ENCODE assay signal across 23 cellular contexts in the genomic region with DNA sequence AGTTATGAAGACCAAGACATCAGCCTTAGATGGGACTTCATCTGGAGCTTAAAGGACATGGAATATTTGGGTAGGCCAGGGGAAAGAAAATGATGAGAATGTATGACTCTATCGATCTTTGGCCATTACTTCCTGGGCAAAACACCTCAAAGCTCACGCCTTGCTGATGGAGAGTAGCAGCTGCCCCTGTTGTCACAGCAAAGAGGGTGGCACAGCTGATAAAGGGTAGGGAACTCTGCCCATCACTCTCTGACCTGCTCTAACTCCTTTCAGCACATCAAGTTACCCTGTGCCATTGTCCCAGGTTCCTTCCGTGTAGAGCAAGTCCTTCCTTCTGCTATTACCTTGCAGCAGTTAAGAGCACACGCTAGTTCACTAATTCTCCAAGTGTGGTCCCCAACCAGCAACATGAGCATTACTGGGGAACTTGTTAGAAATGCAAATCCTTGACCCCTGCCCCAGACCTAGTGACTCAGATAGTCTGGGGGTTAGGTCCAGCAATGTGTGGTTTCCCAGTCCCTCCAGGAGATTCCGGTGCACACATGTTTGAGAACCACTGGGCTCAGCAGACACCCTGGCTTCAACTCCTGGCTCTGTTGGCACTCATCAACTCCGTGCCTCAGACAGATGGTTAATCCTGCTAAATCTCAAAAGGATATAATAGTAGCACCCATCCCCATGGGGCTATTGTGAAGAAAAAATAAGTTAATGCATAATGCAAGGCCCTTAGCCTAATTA.
DNase-seq lines count a peak whose midpoint lies in the region; FAIRE-seq and TF ChIP-seq lines count a peak whose summit lies in the region.
"Had no signal": no experiment of that assay in that cellular context is flagged by ENCODE, and none has a peak within 500 bp of the region (broad histone marks: within the 10 kb centered on the region; RNA-seq: fewer than 3 reads in every experiment).

No MANE protein-coding gene starts in this region.

- no peaks in the 10 kb centered on the region for H3K79me1 ChIP-seq in H1 (ENCODE audit: low read depth, low read length)
- H3K79me1 ChIP-seq in mesenchymal stem cell (replicated peaks; ENCODE audit: low read length, poor library complexity, severe bottlenecking), result no peaks in the 10 kb centered on the region

- H3K36me3 ChIP-seq in H1 (ENCODE audit: control insufficient read depth in 2 of 4, insufficient read depth in 4 of 4, low read length in 3 of 4), result no peaks in the 10 kb centered on the region
- H3K36me3 ChIP-seq in mesenchymal stem cell (ENCODE audit: control insufficient read depth in 1 of 2, insufficient read depth in 2 of 2, low read depth in 1 of 2, low read length in 2 of 2), result no peaks in the 10 kb centered on the region
- H3K36me3 ChIP-seq in adrenal gland (replicated peaks in 1 of 2), result no peaks in the 10 kb centered on the region
- H3K36me3 ChIP-seq: vagina had no signal

- no peaks in the 10 kb centered on the region for H3K27me3 Mint-ChIP-seq in activated T-cell treated with anti-CD3 and anti-CD28 coated beads, Interleukin-2, amount 50 U/mL, for 24 hours
- H3K27me3 Mint-ChIP-seq: activated naive CD8-positive, alpha-beta T cell treated with anti-CD3 and anti-CD28 coated beads, Interleukin-2, amount 50 U/mL, for 24 hours; activated T-helper 17 cell treated with anti-CD3 and anti-CD28 coated beads, Interleukin-2, amount 50 U/mL, for 72 hours; CD8-positive, alpha-beta memory T cell had no signal

- intact Hi-C loops in adrenal gland (cut with DNase I), result loop anchor here in 1 of 2 donors (10.0 kb wide), 1 partner anchor 222 kb away; no protein-coding TSS in a partner anchor

- H3K23me2 ChIP-seq in H1 (ENCODE audit: low read depth, low read length), result no peaks in the 10 kb centered on the region

- TF ChIP-seq EP300 in H1 (IDR thresholded peaks at IDR 0.05; ENCODE audit: borderline replicate concordance in 1 of 2, low read depth in 2 of 2, low read length in 2 of 2), result no peak

- H2BK120ac ChIP-seq in H1 (replicated peaks; ENCODE audit: low read depth, low read length), result no peak overlapping the region
- H2BK120ac ChIP-seq in mesenchymal stem cell (ENCODE audit: low read depth, low read length), result no peak overlapping the region

- H3K4me2 ChIP-seq in H1 (ENCODE audit: insufficient read depth in 1 of 2, low read depth in 2 of 2, low read length in 2 of 2), result no peak overlapping the region
- no peak overlapping the region for H3K4me2 ChIP-seq in mesenchymal stem cell (ENCODE audit: low read length, poor library complexity, severe bottlenecking)

- H4K20me1 ChIP-seq in H1 (replicated peaks in 1 of 2; ENCODE audit: control insufficient read depth in 1 of 2, insufficient read depth in 2 of 2, low read length in 2 of 2), result no peaks in the 10 kb centered on the region

- no peak overlapping the region for H3K23ac ChIP-seq in H1 (ENCODE audit: insufficient read length)
- no peak overlapping the region for H3K23ac ChIP-seq in mesenchymal stem cell (ENCODE audit: low read length in 2 of 2)

- peak; percentile 34 for DNase-seq in D721Med (ENCODE audit: insufficient read length, low spot score)
- DNase-seq in M059J (ENCODE audit: low read depth), result peak; percentile 84
- no peak for DNase-seq in H1 (ENCODE audit: low read depth in 1 of 2, low spot score in 2 of 2)
- DNase-seq in mesenchymal stem cell, result peak; percentile 64
- no peak for DNase-seq in activated T-cell treated with anti-CD3 and anti-CD28 coated beads, Interleukin-2, amount 50 U/mL, for 24 hours
- DNase-seq in adrenal gland, result no peak
- no peak for DNase-seq in activated naive CD4-positive, alpha-beta T cell treated with Interleukin-2 at 50 U/mL for 16 hours
- no peak for DNase-seq in NCI-H345 treated with DMSO at 0.1 percent for 48 hours (lab: John Stamatoyannopoulos, UW; ENCODE audit: unreplicated experiment)
- DNase-seq: activated naive CD8-positive, alpha-beta T cell treated with anti-CD3 and anti-CD28 coated beads, Interleukin-2, amount 50 U/mL, for 24 hours; CD8-positive, alpha-beta memory T cell; central memory CD4-positive, alpha-beta T cell; erythroblast; glutamatergic neuron; GOT3; MV-4-11; NCI-H1694 treated with DMSO at 0.1 percent for 48 hours; NCI-H345; NK-92 treated with Interleukin-12 subunit alpha and Interleukin-12 subunit beta, amount 100 ng/mL, for 24 hours; occipital lobe; retina; T1000 had no signal

- H3K18ac ChIP-seq in H1 (ENCODE audit: extremely low read depth, low read length), result no peak overlapping the region
- peak overlapping the region in 1 of 2 experiments; percentile 59 for H3K18ac ChIP-seq in mesenchymal stem cell (ENCODE audit: low read depth in 1 of 2, low read length in 2 of 2)

- H3K4me3 Mint-ChIP-seq in activated T-cell treated with anti-CD3 and anti-CD28 coated beads, Interleukin-2, amount 50 U/mL, for 24 hours, result no peak overlapping the region
- H3K4me3 Mint-ChIP-seq: activated naive CD8-positive, alpha-beta T cell treated with anti-CD3 and anti-CD28 coated beads, Interleukin-2, amount 50 U/mL, for 24 hours; activated T-helper 17 cell treated with anti-CD3 and anti-CD28 coated beads, Interleukin-2, amount 50 U/mL, for 72 hours; CD8-positive, alpha-beta memory T cell had no signal

- no peak overlapping the region for H3K56ac ChIP-seq in H1 (replicated peaks; ENCODE audit: insufficient read length, low read depth, low read length)

- TF ChIP-seq RAD21 in H1 (IDR thresholded peaks at IDR 0.05 in 1 of 2, conservative IDR thresholded peaks at IDR 0.05 in 1 of 2; ENCODE audit: low read depth in 2 of 2, low read length in 2 of 2), result no peak

- no peak overlapping the region for H3K14ac ChIP-seq in H1 (ENCODE audit: insufficient read length)
- H3K14ac ChIP-seq in mesenchymal stem cell (ENCODE audit: low read length in 2 of 2), result no peak overlapping the region

- H2BK5ac ChIP-seq in H1 (ENCODE audit: low read depth, low read length) (no peak overlapping the region), mesenchymal stem cell (ENCODE audit: low read depth, low read length, poor library complexity, severe bottlenecking) (no peak overlapping the region)

- TF ChIP-seq CTCF in D721Med (IDR thresholded peaks at IDR 0.05; ENCODE audit: insufficient read depth, missing control alignments), result no peak
- TF ChIP-seq CTCF in H1 (IDR thresholded peaks at IDR 0.05; ENCODE audit: control extremely low read depth in 1 of 3, insufficient read depth in 1 of 3, low read depth in 1 of 3, low read length in 3 of 3), result no peak
- no peak for TF ChIP-seq CTCF in adrenal gland (IDR thresholded peaks at IDR 0.05)

- no peak overlapping the region for H2BK20ac ChIP-seq in H1 (ENCODE audit: low read length)

- H2AK5ac ChIP-seq in H1 (ENCODE audit: low read depth, low read length), result no peak overlapping the region
- H2AK5ac ChIP-seq in mesenchymal stem cell (ENCODE audit: low read length, severe bottlenecking), result no peak overlapping the region

- no peak overlapping the region for H2BK12ac ChIP-seq in H1 (ENCODE audit: low read depth, low read length)
- H2BK12ac ChIP-seq in mesenchymal stem cell (ENCODE audit: low read length in 2 of 2), result no peak overlapping the region

- CTCF ChIA-PET in H1 (lab: Charles Lee; ENCODE audit: partially characterized antibody), result interaction anchor here (0.7 to 1.3 kb wide), 2 partner anchors 35 to 261 kb away, joined by 3 read pairs; no protein-coding TSS in a partner anchor

- no peak overlapping the region for H3K27ac Mint-ChIP-seq in activated T-cell treated with anti-CD3 and anti-CD28 coated beads, Interleukin-2, amount 50 U/mL, for 24 hours
- H3K27ac Mint-ChIP-seq: activated naive CD8-positive, alpha-beta T cell treated with anti-CD3 and anti-CD28 coated beads, Interleukin-2, amount 50 U/mL, for 24 hours; activated T-helper 17 cell treated with anti-CD3 and anti-CD28 coated beads, Interleukin-2, amount 50 U/mL, for 72 hours; CD8-positive, alpha-beta memory T cell had no signal

- peaks cover 3% of the 10 kb centered on the region for H3K4me1 Mint-ChIP-seq in activated T-cell treated with anti-CD3 and anti-CD28 coated beads, Interleukin-2, amount 50 U/mL, for 24 hours (ENCODE audit: low read depth)
- H3K4me1 Mint-ChIP-seq: activated T-helper 17 cell treated with anti-CD3 and anti-CD28 coated beads, Interleukin-2, amount 50 U/mL, for 72 hours; CD8-positive, alpha-beta memory T cell had no signal

- no peak overlapping the region for H3K4ac ChIP-seq in H1 (replicated peaks; ENCODE audit: insufficient read length, low read depth, low read length)
- H3K4ac ChIP-seq in mesenchymal stem cell (ENCODE audit: low read depth in 1 of 2, low read length in 2 of 2), result no peak overlapping the region

- H4K91ac ChIP-seq in H1 (replicated peaks; ENCODE audit: insufficient read length, low read length), result no peak overlapping the region
- H4K91ac ChIP-seq in mesenchymal stem cell (ENCODE audit: low read length), result no peak overlapping the region

- no peak overlapping the region for H2AFZ ChIP-seq in H1 (ENCODE audit: low read length)
- H2AFZ ChIP-seq in mesenchymal stem cell (ENCODE audit: low read depth, low read length), result no peak overlapping the region

- no peaks in the 10 kb centered on the region for H3K27me3 ChIP-seq in H1 (replicated peaks in 1 of 4; ENCODE audit: control insufficient read depth in 3 of 4, extremely low read depth in 1 of 4, insufficient read depth in 3 of 4, low read length in 3 of 4)
- H3K27me3 ChIP-seq in mesenchymal stem cell (ENCODE audit: control insufficient read depth in 1 of 2, insufficient read depth in 1 of 2, low read length in 2 of 2), result no peaks in the 10 kb centered on the region
- no peaks in the 10 kb centered on the region for H3K27me3 ChIP-seq in adrenal gland
- H3K27me3 ChIP-seq: vagina had no signal

- H4K5ac ChIP-seq in H1 (ENCODE audit: insufficient read length, low read depth, low read length), result no peak overlapping the region

- H2BK15ac ChIP-seq in H1 (ENCODE audit: low read length) (0 out of 2 replicates have a peak overlapping the region, but pooled peaks have one; percentile 22), mesenchymal stem cell (ENCODE audit: low read depth, poor library complexity, severe bottlenecking) (no peak overlapping the region)

- H3K4me1 ChIP-seq in H1 (replicated peaks in 1 of 4; ENCODE audit: control insufficient read depth in 3 of 4, insufficient read depth in 4 of 4, low read length in 3 of 4), result peaks cover 0 to 3% (median under 1%) of the 10 kb centered on the region in 4 experiments; a peak in 3 of 7 replicates
- peaks cover 4% of the 10 kb centered on the region for H3K4me1 ChIP-seq in mesenchymal stem cell (ENCODE audit: control insufficient read depth, insufficient read depth, low read depth, low read length)
- H3K4me1 ChIP-seq in adrenal gland (replicated peaks in 1 of 2), result peaks cover 0 to 12% of the 10 kb centered on the region in 2 donors
- H3K4me1 ChIP-seq: vagina had no signal

- no peak for FAIRE-seq in D721Med (lab: Jason Lieb, UNC)
- FAIRE-seq in H1 (lab: Jason Lieb, UNC), result no peak

- no peak overlapping the region for H3K4me3 ChIP-seq in H1 (ENCODE audit: extremely low read depth in 1 of 4, insufficient read depth in 2 of 4, low read depth in 3 of 4, low read length in 4 of 4)
- H3K4me3 ChIP-seq in mesenchymal stem cell (ENCODE audit: insufficient read depth in 1 of 2, low read depth in 1 of 2, low read length in 2 of 2), result no peak overlapping the region
- no peak overlapping the region for H3K4me3 ChIP-seq in adrenal gland
- H3K4me3 ChIP-seq: vagina had no signal

- H3K9me3 ChIP-seq in H1 (ENCODE audit: insufficient read depth in 2 of 2, low read depth in 1 of 2, low read length in 1 of 2) (no peaks in the 10 kb centered on the region), mesenchymal stem cell (ENCODE audit: control insufficient read depth, low read length) (no peaks in the 10 kb centered on the region), adrenal gland (replicated peaks in 1 of 3) (no peaks in the 10 kb centered on the region)
- H3K9me3 ChIP-seq: vagina had no signal

- no peaks in the 10 kb centered on the region for H3K36me3 Mint-ChIP-seq in activated T-cell treated with anti-CD3 and anti-CD28 coated beads, Interleukin-2, amount 50 U/mL, for 24 hours (ENCODE audit: low read depth)
- H3K36me3 Mint-ChIP-seq: CD8-positive, alpha-beta memory T cell had no signal

- H4K8ac ChIP-seq in H1 (ENCODE audit: extremely low read depth, insufficient read depth, low read length) (no peak overlapping the region), mesenchymal stem cell (ENCODE audit: low read length) (no peak overlapping the region)

- no peak for TF ChIP-seq POLR2A in H1 (IDR thresholded peaks at IDR 0.05; ENCODE audit: control extremely low read depth in 1 of 2, low read depth in 2 of 2, low read length in 2 of 2)
- TF ChIP-seq POLR2A in adrenal gland (IDR thresholded peaks at IDR 0.05), result no peak

- no peak overlapping the region for H3K27ac ChIP-seq in H1 (ENCODE audit: low read depth, low read length)
- no peak overlapping the region for H3K27ac ChIP-seq in mesenchymal stem cell (ENCODE audit: low read length, poor library complexity, severe bottlenecking)
- no peak overlapping the region for H3K27ac ChIP-seq in adrenal gland
- H3K27ac ChIP-seq: vagina had no signal

- H3K79me2 ChIP-seq in H1 (ENCODE audit: control insufficient read depth in 1 of 2, insufficient read depth in 2 of 2, low read length in 2 of 2), result no peaks in the 10 kb centered on the region

- H3K9me3 Mint-ChIP-seq in activated T-cell treated with anti-CD3 and anti-CD28 coated beads, Interleukin-2, amount 50 U/mL, for 24 hours, result no peaks in the 10 kb centered on the region
- H3K9me3 Mint-ChIP-seq: activated naive CD8-positive, alpha-beta T cell treated with anti-CD3 and anti-CD28 coated beads, Interleukin-2, amount 50 U/mL, for 24 hours; activated T-helper 17 cell treated with anti-CD3 and anti-CD28 coated beads, Interleukin-2, amount 50 U/mL, for 72 hours; CD8-positive, alpha-beta memory T cell had no signal

- no peak overlapping the region for H3K9ac ChIP-seq in H1 (replicated peaks in 1 of 4; ENCODE audit: extremely low read depth in 1 of 4, low read depth in 3 of 4, low read length in 3 of 4)
- no peak overlapping the region for H3K9ac ChIP-seq in mesenchymal stem cell (ENCODE audit: low read length)

- 89% methylated on average over 6 of the region's 6 CpGs; no CpG with 5 or more reads in 1 of the 2 experiments for WGBS in H1 (ENCODE audit: extremely low coverage in 1 of 2, insufficient coverage in 1 of 2, insufficient read length in 1 of 2, insufficient replicate concordance in 2 of 2, low coverage in 1 of 2, low lambda C conversion rate in 2 of 2, missing lambda C conversion rate in 1 of 2), 2 experiments
- 65% methylated on average over 5 of the region's 6 CpGs for WGBS in mesenchymal stem cell
- WGBS in adrenal gland, 4 donors, result 82 to 96% (median 94%) methylated on average over 5 to 6 of the region's 6 CpGs

- POLR2A ChIA-PET in H1 (lab: Charles Lee; ENCODE audit: partially characterized antibody), result no interaction called here

Comparison
In these comparisons a context has a peak if more than half of its experiments do, and no peak if none do; other contexts are left out.
1. DNase-seq: peak in D721Med (single experiment), M059J (single experiment) and mesenchymal stem cell (single experiment); none in H1 (0 of 2), activated T-cell treated with anti-CD3 and anti-CD28 coated beads, Interleukin-2, amount 50 U/mL, for 24 hours (single experiment), adrenal gland (0 of 7), activated naive CD4-positive, alpha-beta T cell treated with Interleukin-2 at 50 U/mL for 16 hours (single experiment) and NCI-H345 treated with DMSO at 0.1 percent for 48 hours (single experiment).